Comparison of ENCODE assay signal across 1 cellular context in the genomic region with DNA sequence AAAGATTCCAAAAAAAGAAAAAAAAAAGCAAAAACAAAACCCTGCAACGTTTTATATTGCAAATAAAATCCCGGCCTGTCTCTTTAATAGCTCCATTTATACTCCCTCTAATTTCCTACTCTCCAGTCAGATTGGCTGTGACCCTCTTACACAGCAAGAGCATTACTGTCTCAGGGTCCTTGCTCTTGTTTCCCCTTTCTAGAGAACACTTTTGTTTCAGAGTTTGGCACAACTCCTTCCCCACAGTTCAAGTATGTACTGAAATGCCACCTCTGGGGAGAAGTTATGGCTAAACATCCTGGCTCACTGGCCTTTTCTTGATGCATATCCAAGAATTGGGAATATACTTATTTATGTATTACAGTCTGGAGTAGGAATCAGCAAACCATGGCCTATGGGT.
TF ChIP-seq lines count a peak whose summit lies in the region.

No MANE protein-coding gene starts in this region.

TF ChIP-seq in GM23338, 12 proteins besides CTCF, POLR2A, EP300 and RAD21 (continued from another document):
- TF ChIP-seq ZNF462 (CRISPR knock-in tag; IDR thresholded peaks at IDR 0.05) (no peak), EZH2 (IDR thresholded peaks at IDR 0.05; ENCODE audit: low read depth, unreplicated experiment) (no peak), REST (IDR thresholded peaks at IDR 0.05; ENCODE audit: unreplicated experiment) (no peak), STAT1 (IDR thresholded peaks at IDR 0.05; ENCODE audit: unreplicated experiment) (no peak)
